7 cellular contexts compared by ENCODE assay signal in the genomic region with DNA sequence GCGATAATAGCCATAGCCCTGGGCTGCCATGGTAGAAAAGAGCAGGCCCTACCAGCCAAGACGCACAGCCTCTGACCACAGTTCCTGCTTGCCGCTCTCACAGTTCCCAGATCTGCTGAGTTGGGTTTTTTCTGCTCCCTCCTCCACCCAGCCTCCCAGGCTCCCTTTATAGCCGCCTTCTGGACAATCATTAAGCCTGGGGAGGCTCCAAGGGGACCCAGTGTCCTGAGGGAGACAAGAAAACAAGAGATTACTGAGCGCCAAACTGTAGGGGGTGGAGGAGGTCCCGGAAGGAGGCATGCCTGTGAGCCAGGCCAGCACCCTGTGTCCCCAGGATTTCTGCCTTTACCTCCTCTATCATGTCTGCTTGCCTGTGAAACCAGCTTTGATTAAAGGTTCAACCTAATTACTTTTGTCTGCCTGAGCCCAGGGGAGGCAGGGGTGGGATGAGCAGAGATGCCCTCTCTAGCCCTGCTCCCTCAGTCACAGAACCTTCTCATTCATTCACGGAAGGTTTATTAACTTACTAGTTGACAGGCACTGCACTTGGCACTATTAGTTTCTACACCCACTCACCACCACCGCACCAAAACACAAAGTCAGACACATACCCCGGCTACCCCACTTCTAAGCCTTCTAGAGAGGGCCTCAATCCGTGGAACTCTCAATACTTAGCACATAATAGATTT. TPM values are rescaled to one million over a fixed set of nuclear protein-coding genes. Genes with fewer than 3 reads are reported as not detected.
DNase-seq lines count a peak whose midpoint lies in the region; ATAC-seq and TF ChIP-seq lines count a peak whose summit lies in the region.

No MANE protein-coding gene starts in this region.

- peak; percentile 83 for DNase-seq in WERI-Rb-1
- DNase-seq in epithelial cell of proximal tubule (ENCODE audit: low read depth), result peak; percentile 57
- peak; percentile 45 for DNase-seq in neural progenitor cell (ENCODE audit: low spot score)
- DNase-seq in aorta, result peak; percentile 45 to 60
- DNase-seq in NCI-H524 (lab: John Stamatoyannopoulos, UW), result no peak

- H3K27ac ChIP-seq in WERI-Rb-1 (peak overlapping the region; percentile 97), neural progenitor cell (peak overlapping the region; percentile 65), aorta (ENCODE audit: low read depth in 1 of 2, low read length in 2 of 2) (peak overlapping the region in 1 of 2 donors; percentile 14)

- 68 to 78% methylated on average over 10 of the region's 10 CpGs for whole genome bisulfite sequencing in aorta, 2 donors

- no peaks in the 10 kb centered on the region for H3K9me3 Mint-ChIP-seq in neural progenitor cell

- peaks cover 22% of the 10 kb centered on the region for H4K20me1 ChIP-seq in neural progenitor cell (ENCODE audit: low read depth)

- H3K36me3 ChIP-seq in WERI-Rb-1 (peaks cover 50% of the 10 kb centered on the region), neural progenitor cell (no peaks in the 10 kb centered on the region), aorta (ENCODE audit: control insufficient read depth in 1 of 2, insufficient read depth in 2 of 2, low read length in 1 of 2) (no peaks in the 10 kb centered on the region)

- H3K27me3 ChIP-seq in WERI-Rb-1 (ENCODE audit: insufficient read depth, low read depth, severe bottlenecking), result no peaks in the 10 kb centered on the region
- H3K27me3 ChIP-seq in neural progenitor cell, result no peaks in the 10 kb centered on the region
- H3K27me3 ChIP-seq in aorta (ENCODE audit: control insufficient read depth in 1 of 2, insufficient read depth in 2 of 2, low read length in 1 of 2), result no peaks in the 10 kb centered on the region

- peak; percentile 28 for ATAC-seq in GM18517 (IDR thresholded peaks at IDR 0.05; ENCODE audit: unreplicated experiment)
- peak; percentile 4 for ATAC-seq in HG02981 (IDR thresholded peaks at IDR 0.05; ENCODE audit: unreplicated experiment)
- no peak for ATAC-seq in aorta (ENCODE audit: low FRiP score)

- peak overlapping the region; percentile 84 for H3K4me3 Mint-ChIP-seq in neural progenitor cell

- H3K4me2 ChIP-seq in neural progenitor cell, result peak overlapping the region; percentile 86

- peaks cover 22% of the 10 kb centered on the region for H3F3A ChIP-seq in neural progenitor cell (ENCODE audit: low read depth)

- H3K79me2 ChIP-seq in neural progenitor cell (ENCODE audit: low read depth), result peaks cover 28% of the 10 kb centered on the region

- H3K27me3 Mint-ChIP-seq in neural progenitor cell (ENCODE audit: insufficient read depth, low read depth), result peaks cover 4% of the 10 kb centered on the region

- no peak overlapping the region for H2AFZ ChIP-seq in neural progenitor cell (replicated peaks)

- H3K4me1 Mint-ChIP-seq in neural progenitor cell, result peaks cover 17% of the 10 kb centered on the region

- peaks cover 16% of the 10 kb centered on the region for H3K36me3 Mint-ChIP-seq in neural progenitor cell

- intact Hi-C loops in aorta (cut with DNase I), result loop anchor here in 1 of 2 donors (5.0 kb wide), 1 partner anchor 38 kb away; a partner anchor contains a TSS

- H3K9ac ChIP-seq in neural progenitor cell, result no peak overlapping the region

- H3K9me3 ChIP-seq in WERI-Rb-1 (ENCODE audit: severe bottlenecking) (no peaks in the 10 kb centered on the region), neural progenitor cell (ENCODE audit: low read depth) (no peaks in the 10 kb centered on the region), aorta (ENCODE audit: control insufficient read depth, low read length) (no peaks in the 10 kb centered on the region)

- peak overlapping the region; percentile 10 for H3K27ac Mint-ChIP-seq in neural progenitor cell

- H3K4me1 ChIP-seq in neural progenitor cell (peaks cover 10% of the 10 kb centered on the region), aorta (ENCODE audit: control insufficient read depth in 1 of 2, insufficient read depth in 2 of 2, low read length in 2 of 2) (no peaks in the 10 kb centered on the region)

- TF ChIP-seq CTCF in WERI-Rb-1 (IDR thresholded peaks at IDR 0.05; ENCODE audit: low read depth, low read length) (no peak), epithelial cell of proximal tubule (conservative IDR thresholded peaks at IDR 0.05; ENCODE audit: low read depth, low read length) (no peak), neural progenitor cell (IDR thresholded peaks at IDR 0.05) (no peak)

- H3K4me3 ChIP-seq in WERI-Rb-1 (ENCODE audit: low read depth, low read length) (peak overlapping the region; percentile 73), epithelial cell of proximal tubule (ENCODE audit: low read depth, low read length) (peak overlapping the region; percentile 96), neural progenitor cell (peak overlapping the region; percentile 71), aorta (ENCODE audit: low read length in 2 of 2) (no peak overlapping the region)

RNA-seq across cellular contexts. Expression of a gene that starts 1.2 kb away (rescaled TPM):
- total RNA-seq in epithelial cell of proximal tubule (59.2 and 60.0 TPM in 2 replicates), neural progenitor cell (ENCODE audit: low replicate concordance) (55.2 and 89.0 TPM in 2 replicates), aorta (10 to 100 TPM in 1 of 2 donors, 1 to 10 TPM in 1; 7.8 to 12.9 TPM)
- 1 to 10 TPM; 8.5 to 8.9 TPM for polyA plus RNA-seq in aorta

RNA-seq across cellular contexts. Expression of a gene that starts 10.9 kb away (rescaled TPM):
- total RNA-seq in epithelial cell of proximal tubule, result 116 and 155 TPM in 2 replicates
- total RNA-seq in neural progenitor cell (ENCODE audit: low replicate concordance), result 53.5 and 59.5 TPM in 2 replicates
- 10 to 100 TPM; 49.6 to 54.3 TPM for total RNA-seq in aorta
- polyA plus RNA-seq in aorta, result 10 to 100 TPM; 33.8 to 53.6 TPM

RNA-seq across cellular contexts. Expression of a gene that starts 11.3 kb away (rescaled TPM):
- total RNA-seq in epithelial cell of proximal tubule, result 1,815 and 2,833 TPM in 2 replicates
- 2,482 and 2,538 TPM in 2 replicates for total RNA-seq in neural progenitor cell (ENCODE audit: low replicate concordance)
- 100 to 1,000 TPM; 804 to 820 TPM for total RNA-seq in aorta
- 1,000 to 10,000 TPM; 2,334 to 4,827 TPM for polyA plus RNA-seq in aorta

RNA-seq across cellular contexts. Expression of a gene that starts 27.5 kb away (rescaled TPM):
- 115 and 135 TPM in 2 replicates for total RNA-seq in epithelial cell of proximal tubule
- 129 and 203 TPM in 2 replicates for total RNA-seq in neural progenitor cell (ENCODE audit: low replicate concordance)
- 100 to 1,000 TPM; 101 to 145 TPM for total RNA-seq in aorta
- polyA plus RNA-seq in aorta, result 10 to 100 TPM; 35.7 to 35.9 TPM

RNA-seq across cellular contexts. Expression of a gene that starts 31.5 kb away (rescaled TPM):
- total RNA-seq in epithelial cell of proximal tubule (13.0 and 14.1 TPM in 2 replicates), neural progenitor cell (ENCODE audit: low replicate concordance) (42.9 and 46.4 TPM in 2 replicates), aorta (10 to 100 TPM; 56.4 to 61.8 TPM)
- polyA plus RNA-seq in aorta, result 100 to 1,000 TPM in 1 of 2 donors, 10 to 100 TPM in 1; 10.3 to 138 TPM

Comparison
In these comparisons a context has a peak if more than half of its experiments do, and no peak if none do; other contexts are left out.
1. DNase-seq: peak in WERI-Rb-1 (single experiment), epithelial cell of proximal tubule (single experiment), neural progenitor cell (single experiment) and aorta (2 of 2); none in NCI-H524 (0 of 2).
2. H3K4me3 ChIP-seq: peak in WERI-Rb-1 (single experiment), epithelial cell of proximal tubule (single experiment) and neural progenitor cell (single experiment); none in aorta (0 of 2).